ENCODE assay signal across 8 cellular contexts in the genomic region with DNA sequence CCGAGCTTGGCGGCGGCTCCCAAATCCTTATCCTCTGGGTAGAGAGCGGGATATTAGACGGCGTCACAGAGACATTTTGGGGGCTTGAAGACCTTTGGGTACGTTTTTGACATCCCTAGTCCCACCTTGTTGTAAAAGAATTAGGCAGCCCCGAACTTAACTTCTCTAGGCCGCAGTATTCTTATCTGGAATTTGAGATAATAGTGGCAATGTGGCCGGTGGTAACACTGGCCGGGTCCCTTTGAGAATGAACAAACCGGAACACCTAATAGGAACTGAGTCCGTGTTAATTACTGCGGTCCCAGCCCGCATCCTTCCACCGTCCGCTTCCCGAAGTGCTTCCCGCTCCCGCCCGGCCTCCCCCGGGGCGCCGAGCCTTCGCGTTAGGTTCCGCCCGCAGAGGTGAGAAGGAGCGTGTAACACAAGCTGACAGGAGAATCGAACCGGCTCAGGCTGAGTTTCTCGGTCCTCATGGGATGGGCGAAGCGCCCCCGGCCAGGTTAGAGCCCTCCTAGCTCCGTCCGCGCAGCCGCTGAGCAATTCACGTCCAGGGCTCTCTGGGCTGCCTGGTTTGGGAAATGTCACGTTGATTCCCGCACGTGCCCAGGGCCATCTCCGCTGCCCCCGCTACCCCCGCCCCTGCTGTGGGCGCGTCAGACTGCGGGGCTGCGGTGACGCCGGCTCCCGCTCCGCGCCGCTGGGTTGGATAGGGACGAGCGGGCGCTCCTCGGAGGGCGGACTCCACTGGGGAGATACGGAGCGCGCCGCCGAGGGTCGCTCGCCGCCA. TPM values are rescaled to one million over a fixed set of nuclear protein-coding genes. Genes with fewer than 3 reads are reported as not detected.
DNase-seq lines count a peak whose midpoint lies in the region; ATAC-seq, FAIRE-seq and TF ChIP-seq lines count a peak whose summit lies in the region.

No MANE protein-coding gene starts in this region.

- H3K36me3 Mint-ChIP-seq in stimulated activated memory B cell treated with anti-CD40 and anti-IgM and Interleukin-4, amounts not matched to agents 10 μg/mL and 1 μg/mL and 100 μg/mL, for 72 hours: no peaks in the 10 kb centered on the region

- peaks cover 29% of the 10 kb centered on the region for H3K4me1 Mint-ChIP-seq in stimulated activated memory B cell treated with anti-CD40 and anti-IgM and Interleukin-4, amounts not matched to agents 10 μg/mL and 1 μg/mL and 100 μg/mL, for 72 hours

- peaks cover 4% of the 10 kb centered on the region; the same call in 1 of the 2 replicates for H3K36me3 ChIP-seq in HUES6 (ENCODE audit: control insufficient read depth, insufficient read depth, low read length)
- H3K36me3 ChIP-seq in bronchial epithelial cell (ENCODE audit: control insufficient read depth, insufficient read depth, low read length): no peaks in the 10 kb centered on the region

- DNase-seq in bronchial epithelial cell (ENCODE audit: low read depth): no peak
- peak; percentile 67 for DNase-seq in iris pigment epithelial cell (ENCODE audit: low read depth)
- DNase-seq in HPDE6-E6E7 (ENCODE audit: extremely low spot score): no peak

- no peaks in the 10 kb centered on the region for H3K9me3 ChIP-seq in HUES6 (ENCODE audit: control insufficient read depth, insufficient read depth, low read depth, low read length)

- peak overlapping the region; percentile 55 for H3K9ac ChIP-seq in HUES6 (ENCODE audit: low read length)

- peaks cover 41% of the 10 kb centered on the region for H3K27me3 Mint-ChIP-seq in stimulated activated memory B cell treated with anti-CD40 and anti-IgM and Interleukin-4, amounts not matched to agents 10 μg/mL and 1 μg/mL and 100 μg/mL, for 72 hours

- peaks cover 10% of the 10 kb centered on the region; the same call in 1 of the 2 replicates for H3K4me1 ChIP-seq in HUES6 (ENCODE audit: control insufficient read depth, insufficient read depth, low read length)

- H3K4me3 ChIP-seq in HUES6 (ENCODE audit: low read depth, low read length) (peak overlapping the region; percentile 62), bronchial epithelial cell (ENCODE audit: low read depth, low read length) (peak overlapping the region; percentile 16)

- no peak overlapping the region for H3K27ac ChIP-seq in HUES6 (ENCODE audit: low read depth, low read length)

- TF ChIP-seq CTCF in bronchial epithelial cell (IDR thresholded peaks at IDR 0.05; ENCODE audit: insufficient read depth, low read length, severe bottlenecking): no peak

- peaks cover 45% of the 10 kb centered on the region for H3K27me3 ChIP-seq in HUES6 (ENCODE audit: control insufficient read depth, insufficient read depth, low read length)
- H3K27me3 ChIP-seq in bronchial epithelial cell (ENCODE audit: control insufficient read depth, insufficient read depth, low read length): peaks cover 13% of the 10 kb centered on the region

- no peak for FAIRE-seq in bronchial epithelial cell (lab: Jason Lieb, UNC)

- no peak for ATAC-seq in stimulated activated memory B cell treated with anti-CD40 and anti-IgM and Interleukin-4, amounts not matched to agents 10 μg/mL and 1 μg/mL and 100 μg/mL, for 72 hours
- ATAC-seq in GM19452 (IDR thresholded peaks at IDR 0.05; ENCODE audit: unreplicated experiment) (no peak), GM21723 (IDR thresholded peaks at IDR 0.05; ENCODE audit: unreplicated experiment) (no peak), HG03432 (IDR thresholded peaks at IDR 0.05; ENCODE audit: unreplicated experiment) (no peak)

- H3K4me3 Mint-ChIP-seq in stimulated activated memory B cell treated with anti-CD40 and anti-IgM and Interleukin-4, amounts not matched to agents 10 μg/mL and 1 μg/mL and 100 μg/mL, for 72 hours: peak overlapping the region; percentile 50

- H3K9me3 Mint-ChIP-seq in stimulated activated memory B cell treated with anti-CD40 and anti-IgM and Interleukin-4, amounts not matched to agents 10 μg/mL and 1 μg/mL and 100 μg/mL, for 72 hours: no peaks in the 10 kb centered on the region

- H3K27ac Mint-ChIP-seq in stimulated activated memory B cell treated with anti-CD40 and anti-IgM and Interleukin-4, amounts not matched to agents 10 μg/mL and 1 μg/mL and 100 μg/mL, for 72 hours: no peak overlapping the region

RNA-seq across cellular contexts. Expression of a gene that starts 0.8 kb away (rescaled TPM):
- 0.26 and 4.2 TPM in 2 replicates for total RNA-seq in bronchial epithelial cell
